In the genomic region with DNA sequence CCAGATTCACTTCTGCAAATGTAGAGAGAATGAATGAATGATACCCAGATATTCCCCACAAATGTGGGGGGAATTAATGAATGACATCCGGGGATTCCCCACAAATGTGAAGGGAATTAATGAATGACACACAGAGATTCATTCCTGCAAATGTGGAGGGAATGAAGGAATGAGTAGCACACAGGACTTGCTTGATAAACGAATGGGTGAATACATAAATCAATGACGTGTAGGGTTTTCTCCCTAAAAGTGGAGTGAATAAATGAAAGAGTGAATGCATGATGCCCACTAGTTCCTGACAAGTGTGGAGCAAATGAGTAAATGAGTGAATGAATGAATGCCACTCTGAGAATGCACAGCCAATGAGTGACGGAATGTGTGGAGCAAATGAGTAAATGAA, we compare ENCODE assay signal across 5 cellular contexts. TPM values are rescaled to one million over a fixed set of nuclear protein-coding genes. Genes with fewer than 3 reads are reported as not detected.
"Had no signal": no experiment of that assay in that cellular context is flagged by ENCODE, and none has a peak within 500 bp of the region (broad histone marks: within the 10 kb centered on the region; RNA-seq: fewer than 3 reads in every experiment).

No MANE protein-coding gene starts in this region.

RNA-seq across cellular contexts. Expression of a gene that starts 45.7 kb away (rescaled TPM):
- total RNA-seq: endodermal cell, mesothelial cell of epicardium, smooth muscle cell, temporal lobe had no signal
- polyA plus RNA-seq: neural cell, smooth muscle cell had no signal
